8 cellular contexts compared by ENCODE assay signal in the genomic region with DNA sequence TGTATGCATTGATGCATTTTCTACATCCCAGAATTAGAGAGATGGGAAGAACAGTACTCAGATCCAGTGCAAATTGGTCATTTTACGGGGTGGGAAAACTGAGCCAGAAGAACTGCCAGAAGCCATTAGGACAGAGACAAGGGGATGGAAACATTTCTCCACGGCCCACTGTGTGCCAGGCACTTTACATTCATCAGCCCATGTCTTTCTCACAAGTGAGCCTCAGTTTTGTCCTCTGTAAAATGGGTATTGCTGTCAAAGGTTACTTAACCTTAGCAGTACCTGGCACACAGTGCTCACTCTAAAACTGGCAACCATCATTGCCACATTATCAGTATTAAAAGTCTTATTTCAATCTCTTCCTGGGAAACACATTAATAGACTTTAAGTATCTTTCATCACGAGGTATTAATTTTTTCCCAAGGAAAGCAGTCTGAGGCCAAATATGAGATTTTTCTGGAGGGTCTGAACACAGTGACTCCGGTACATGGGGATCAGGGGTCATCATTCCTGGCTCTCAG. TPM values are rescaled to one million over a fixed set of nuclear protein-coding genes. Genes with fewer than 3 reads are reported as not detected.
A peak's percentile ranks its signal among the peaks of the same experiment; 100 is the strongest.
DNase-seq lines count a peak whose midpoint lies in the region; ATAC-seq and TF ChIP-seq lines count a peak whose summit lies in the region.

No MANE protein-coding gene starts in this region.

- ATAC-seq in activated T-cell treated with anti-CD3 and anti-CD28 coated beads, Interleukin-2, amount 50 U/mL, for 72 hours (replicated peaks in 1 of 2) = no peak
- peak; percentile 3 for ATAC-seq in lung (ENCODE audit: insufficient read depth, low FRiP score)

- H3K4me3 ChIP-seq in cardiac fibroblast (replicated peaks in 1 of 2; ENCODE audit: low read depth in 2 of 2, low read length in 2 of 2) (peak overlapping the region in 1 of 2 donors; percentile 66), lung (no peak overlapping the region)

- 36 to 50% methylated on average over 4 of the region's 4 CpGs for WGBS in lung, 2 donors

- H3K4me3 Mint-ChIP-seq in activated T-cell treated with anti-CD3 and anti-CD28 coated beads, Interleukin-2, amount 50 U/mL, for 72 hours = peak overlapping the region; percentile 90 to 92
- H3K4me3 Mint-ChIP-seq in type B pancreatic cell = peak overlapping the region; percentile 82

- no peaks in the 10 kb centered on the region for H3K27me3 Mint-ChIP-seq in activated T-cell treated with anti-CD3 and anti-CD28 coated beads, Interleukin-2, amount 50 U/mL, for 72 hours (ENCODE audit: low read depth)
- H3K27me3 Mint-ChIP-seq in type B pancreatic cell = no peaks in the 10 kb centered on the region

- H3K36me3 ChIP-seq in lung (ENCODE audit: control insufficient read depth in 2 of 2, insufficient read depth in 2 of 2, low read length in 2 of 2) = peaks cover 17 to 21% of the 10 kb centered on the region in 2 donors

- peaks cover 8 to 10% of the 10 kb centered on the region in 2 donors for H3K36me3 Mint-ChIP-seq in activated T-cell treated with anti-CD3 and anti-CD28 coated beads, Interleukin-2, amount 50 U/mL, for 72 hours (ENCODE audit: insufficient read depth in 2 of 2)
- peaks cover 28% of the 10 kb centered on the region for H3K36me3 Mint-ChIP-seq in type B pancreatic cell

- H3K9me3 Mint-ChIP-seq in activated T-cell treated with anti-CD3 and anti-CD28 coated beads, Interleukin-2, amount 50 U/mL, for 72 hours = no peaks in the 10 kb centered on the region
- H3K9me3 Mint-ChIP-seq in type B pancreatic cell = peaks cover 5% of the 10 kb centered on the region

- DNase-seq in activated T-cell treated with anti-CD3 and anti-CD28 coated beads, Interleukin-2, amount 50 U/mL, for 72 hours = no peak
- DNase-seq in activated T-cell treated with anti-CD3 and anti-CD28 coated beads, Interleukin-2, amount 50 U/mL, for 48 hours = no peak
- DNase-seq in cardiac fibroblast (ENCODE audit: low read depth in 2 of 2) (peak; percentile 89 to 97), lung (ENCODE audit: low spot score) (no peak), type B pancreatic cell (ENCODE audit: extremely low spot score, unreplicated experiment) (no peak), NCI-H82 (lab: John Stamatoyannopoulos, UW) (no peak), NCI-H1694 (lab: John Stamatoyannopoulos, UW) (no peak), NCI-H1436 (lab: John Stamatoyannopoulos, UW) (no peak)

- TF ChIP-seq CTCF in cardiac fibroblast (IDR thresholded peaks at IDR 0.05; ENCODE audit: low read depth, low read length) = no peak
- TF ChIP-seq CTCF in lung (IDR thresholded peaks at IDR 0.05; ENCODE audit: control extremely low read depth, extremely low read depth) = no peak
- no peak for TF ChIP-seq CTCF in type B pancreatic cell (conservative IDR thresholded peaks at IDR 0.05)

- H3K9me3 ChIP-seq in lung (ENCODE audit: control insufficient read depth in 2 of 2, insufficient read depth in 1 of 2, low read length in 1 of 2) = no peaks in the 10 kb centered on the region

- H3K4me1 ChIP-seq in lung (ENCODE audit: control insufficient read depth in 2 of 2, insufficient read depth in 2 of 2, low read length in 2 of 2) = peaks cover 0 to 2% of the 10 kb centered on the region in 2 donors

- H3K27ac Mint-ChIP-seq in activated T-cell treated with anti-CD3 and anti-CD28 coated beads, Interleukin-2, amount 50 U/mL, for 72 hours = peak overlapping the region; percentile 75
- peak overlapping the region; percentile 99 for H3K27ac Mint-ChIP-seq in type B pancreatic cell

- peak overlapping the region; percentile 95 to 98 for H3K27ac ChIP-seq in lung (ENCODE audit: low read depth in 1 of 2, low read length in 1 of 2)

- H3K27me3 ChIP-seq in lung (ENCODE audit: control insufficient read depth, insufficient read depth) = no peaks in the 10 kb centered on the region

- peaks cover 36% of the 10 kb centered on the region for H3K4me1 Mint-ChIP-seq in activated T-cell treated with anti-CD3 and anti-CD28 coated beads, Interleukin-2, amount 50 U/mL, for 72 hours (ENCODE audit: low read depth)
- peaks cover 48% of the 10 kb centered on the region for H3K4me1 Mint-ChIP-seq in type B pancreatic cell (ENCODE audit: unreplicated experiment)

RNA-seq across cellular contexts. Expression of a gene that starts 5.2 kb away (rescaled TPM):
- total RNA-seq in activated T-cell treated with anti-CD3 and anti-CD28 coated beads, Interleukin-2, amount 50 U/mL, for 72 hours = 10 to 100 TPM; 14.5 to 24.5 TPM
- 100 to 1,000 TPM; 310 to 377 TPM for total RNA-seq in lung
- 1,000 to 10,000 TPM in 1 of 2 donors, 100 to 1,000 TPM in 1; 138 to 1,153 TPM for polyA plus RNA-seq in lung
- 50.9 and 163 TPM in 2 replicates for total RNA-seq in type B pancreatic cell (ENCODE audit: low replicate concordance)

Comparison
In these comparisons a context has a peak if more than half of its experiments do, and no peak if none do; other contexts are left out.
1. DNase-seq: peak in cardiac fibroblast (2 of 2); none in activated T-cell treated with anti-CD3 and anti-CD28 coated beads, Interleukin-2, amount 50 U/mL, for 72 hours (0 of 2), activated T-cell treated with anti-CD3 and anti-CD28 coated beads, Interleukin-2, amount 50 U/mL, for 48 hours (0 of 2), lung (single experiment), type B pancreatic cell (single experiment), NCI-H82 (single experiment), NCI-H1694 (single experiment) and NCI-H1436 (single experiment).